ENCODE assay signal across 16 cellular contexts in genomic region chr7:47636111-47636692, GRCh38. TPM values are rescaled to one million over a fixed set of nuclear protein-coding genes. Genes with fewer than 3 reads are reported as not detected.
A peak's percentile ranks its signal among the peaks of the same experiment; 100 is the strongest.
DNase-seq lines count a peak whose midpoint lies in the region; TF ChIP-seq lines count a peak whose summit lies in the region.
"Had no signal": no experiment of that assay in that cellular context is flagged by ENCODE, and none has a peak within 500 bp of the region (broad histone marks: within the 10 kb centered on the region; RNA-seq: fewer than 3 reads in every experiment).

No MANE protein-coding gene starts in this region.

- H3K23ac ChIP-seq in H9 (ENCODE audit: insufficient read length, low read depth, low read length): no peak overlapping the region

- no peaks in the 10 kb centered on the region for H3K23me2 ChIP-seq in H9 (ENCODE audit: insufficient read length, low read depth, low read length, poor library complexity, severe bottlenecking)

- DNase-seq in PC-9: no peak
- no peak for DNase-seq in mesothelial cell of epicardium (ENCODE audit: low spot score in 2 of 2, unreplicated experiment in 2 of 2)
- DNase-seq in tibial artery: peak in 1 of 2 donors; percentile 68
- DNase-seq in immature natural killer cell: no peak
- DNase-seq in H9: no peak
- no peak for DNase-seq in SHP77 (lab: John Stamatoyannopoulos, UW)
- DNase-seq in nucleus accumbens (lab: John Stamatoyannopoulos, UW): no peak
- DNase-seq: activated CD4-positive, CD25-positive, alpha-beta regulatory T cell treated with anti-CD3 and anti-CD28 coated beads, Interleukin-2, amount 50 U/mL, for 72 hours; central memory CD4-positive, alpha-beta T cell; HCEC 1CT; left lung; NCI-H2171; psoas muscle; SIG-M5 had no signal

- no peak overlapping the region for H2BK20ac ChIP-seq in H9 (ENCODE audit: low read depth, low read length, poor library complexity, severe bottlenecking)

- H3K56ac ChIP-seq in H9 (ENCODE audit: insufficient read length, low read depth, low read length): no peak overlapping the region

- no peaks in the 10 kb centered on the region for H3K79me1 ChIP-seq in H9 (ENCODE audit: insufficient read depth, low read depth, low read length, poor library complexity, severe bottlenecking)

- H4K20me1 ChIP-seq in PC-9 (ENCODE audit: insufficient read depth): no peaks in the 10 kb centered on the region
- H4K20me1 ChIP-seq in H9 (ENCODE audit: control insufficient read depth, insufficient read depth, insufficient read length): no peaks in the 10 kb centered on the region

- BruUV-seq in PC-9 (replicated peaks; lab: Mats Ljungman, UMichigan): TSS peak; percentile 12

- H4K8ac ChIP-seq in H9 (replicated peaks; ENCODE audit: insufficient read length, low read depth, low read length): no peak overlapping the region

- no peak overlapping the region for H4K5ac ChIP-seq in H9 (ENCODE audit: insufficient read length, low read depth, low read length)

- H3K27me3 Mint-ChIP-seq in mesothelial cell of epicardium (ENCODE audit: low read depth) (no peaks in the 10 kb centered on the region), immature natural killer cell (ENCODE audit: low read depth in 3 of 3) (peaks cover 0 to 9% (median 1%) of the 10 kb centered on the region in 3 donors), H9 (ENCODE audit: low read depth) (peaks cover 27% of the 10 kb centered on the region)

- H3K27me3 ChIP-seq in PC-9 (ENCODE audit: insufficient read depth, low read depth) (no peaks in the 10 kb centered on the region), duodenal mucosa (ENCODE audit: control insufficient read depth in 1 of 2, insufficient read depth in 2 of 2, low read length in 2 of 2) (no peaks in the 10 kb centered on the region), tibial artery (no peaks in the 10 kb centered on the region), H9 (ENCODE audit: insufficient read depth, low read length) (no peaks in the 10 kb centered on the region)
- H3K27me3 ChIP-seq: left lung had no signal

- no peak overlapping the region for H2BK5ac ChIP-seq in H9 (ENCODE audit: insufficient read length, low read length)

- peak overlapping the region; percentile 86; the same call in 1 of the 2 replicates for H2AFZ ChIP-seq in PC-9
- H2AFZ ChIP-seq in H9 (ENCODE audit: low read length): no peak overlapping the region

- H3K36me3 Mint-ChIP-seq in mesothelial cell of epicardium (no peaks in the 10 kb centered on the region), immature natural killer cell (peaks cover 0 to 3% (median 0%) of the 10 kb centered on the region in 3 donors), H9 (ENCODE audit: insufficient read depth in 1 of 3, low read depth in 3 of 3) (no peaks in the 10 kb centered on the region)

- no peak overlapping the region for H2BK15ac ChIP-seq in H9 (ENCODE audit: low read depth, low read length)

- no peak overlapping the region for H3K18ac ChIP-seq in H9 (ENCODE audit: insufficient read length, low read depth, low read length)

- TF ChIP-seq CTCF in PC-9 (conservative IDR thresholded peaks at IDR 0.05) (no peak), mesothelial cell of epicardium (IDR thresholded peaks at IDR 0.05; ENCODE audit: unreplicated experiment) (no peak), tibial artery (IDR thresholded peaks at IDR 0.05) (no peak), H9 (conservative IDR thresholded peaks at IDR 0.05) (no peak)

- peak overlapping the region; percentile 87 for H3K4me2 ChIP-seq in PC-9
- H3K4me2 ChIP-seq in H9 (ENCODE audit: insufficient read depth, insufficient read length, low read length): no peak overlapping the region

- H3K36me3 ChIP-seq in PC-9 (ENCODE audit: low read depth): no peaks in the 10 kb centered on the region
- H3K36me3 ChIP-seq in duodenal mucosa (ENCODE audit: control insufficient read depth in 1 of 2, insufficient read depth in 2 of 2, low read length in 2 of 2): no peaks in the 10 kb centered on the region
- H3K36me3 ChIP-seq in tibial artery: no peaks in the 10 kb centered on the region
- H3K36me3 ChIP-seq: left lung had no signal

- no peak overlapping the region for H3K27ac ChIP-seq in PC-9
- peak overlapping the region; percentile 14 for H3K27ac ChIP-seq in duodenal mucosa (ENCODE audit: low read depth, low read length)
- peak overlapping the region; percentile 85 to 90 for H3K27ac ChIP-seq in tibial artery
- no peak overlapping the region for H3K27ac ChIP-seq in H9 (ENCODE audit: insufficient read length, low read depth, low read length)
- H3K27ac ChIP-seq: psoas muscle had no signal

- H2BK120ac ChIP-seq in H9 (ENCODE audit: low read depth, low read length, poor library complexity, severe bottlenecking): no peak overlapping the region

- no peaks in the 10 kb centered on the region for H3K9me2 ChIP-seq in PC-9 (ENCODE audit: insufficient read depth)

- no peak overlapping the region for H2AK5ac ChIP-seq in H9 (ENCODE audit: insufficient read length, low read length)

- no peak overlapping the region for H3K14ac ChIP-seq in H9 (ENCODE audit: insufficient read depth, low read length)

- H3K9me3 Mint-ChIP-seq in mesothelial cell of epicardium (no peaks in the 10 kb centered on the region), immature natural killer cell (no peaks in the 10 kb centered on the region), H9 (peaks cover 0 to 3% of the 10 kb centered on the region in 2 experiments; a peak in 1 of 5 replicates)

- H3K4me1 Mint-ChIP-seq in mesothelial cell of epicardium: peaks cover 77% of the 10 kb centered on the region
- peaks cover 0 to 12% of the 10 kb centered on the region in 2 donors for H3K4me1 Mint-ChIP-seq in immature natural killer cell
- peaks cover 32 to 42% of the 10 kb centered on the region in 2 experiments for H3K4me1 Mint-ChIP-seq in H9

- no peak overlapping the region for H3K4ac ChIP-seq in H9 (ENCODE audit: low read depth, low read length)

- POLR2A ChIA-PET in PC-9 (lab: Charles Lee; ENCODE audit: unreplicated experiment): no interaction called here

- H3K79me2 ChIP-seq in PC-9 (ENCODE audit: low read depth): no peaks in the 10 kb centered on the region
- no peaks in the 10 kb centered on the region for H3K79me2 ChIP-seq in H9 (ENCODE audit: insufficient read depth, low read length)

- H3K4me3 ChIP-seq in PC-9 (peak overlapping the region; percentile 48; the same call in 1 of the 2 replicates), duodenal mucosa (ENCODE audit: low read depth in 1 of 2, low read length in 2 of 2) (no peak overlapping the region), tibial artery (peak overlapping the region in 1 of 2 donors; percentile 17)
- H3K4me3 ChIP-seq: K562, left lung, psoas muscle had no signal

- no peak overlapping the region for H3T11ph ChIP-seq in H9 (ENCODE audit: low read length)

- peak overlapping the region; percentile 70 for H3K4me3 Mint-ChIP-seq in mesothelial cell of epicardium
- no peak overlapping the region for H3K4me3 Mint-ChIP-seq in immature natural killer cell
- no peak overlapping the region; a peak in 1 of 5 replicates for H3K4me3 Mint-ChIP-seq in H9

- H3F3A ChIP-seq in PC-9 (ENCODE audit: insufficient read depth, low read depth): peaks cover 15% of the 10 kb centered on the region

- no peak overlapping the region for H2BK12ac ChIP-seq in H9 (ENCODE audit: insufficient read length, low read depth, low read length)

- H4K91ac ChIP-seq in H9 (ENCODE audit: insufficient read length, low read depth, low read length): no peak overlapping the region

- peak overlapping the region; percentile 99 for H3K27ac Mint-ChIP-seq in mesothelial cell of epicardium
- no peak overlapping the region for H3K27ac Mint-ChIP-seq in immature natural killer cell
- no peak overlapping the region for H3K27ac Mint-ChIP-seq in H9

- no CpG with 5 or more reads among the region's 12 CpGs for WGBS in H9 (ENCODE audit: extremely low coverage, insufficient read length, low lambda C conversion rate)

- intact Hi-C loops in PC-9 (cut with micrococcal nuclease; ENCODE audit: unreplicated experiment) (no loop called here), tibial artery (cut with DNase I; ENCODE audit: low total_unique reads) (no loop called here)

- H3K9me3 ChIP-seq in PC-9 (ENCODE audit: insufficient read depth, low read depth) (no peaks in the 10 kb centered on the region), duodenal mucosa (ENCODE audit: control insufficient read depth in 1 of 2, low read length in 2 of 2) (no peaks in the 10 kb centered on the region), tibial artery (no peaks in the 10 kb centered on the region), H9 (ENCODE audit: control insufficient read depth, low read depth, low read length) (no peaks in the 10 kb centered on the region)
- H3K9me3 ChIP-seq: left lung, psoas muscle had no signal

- H3K4me1 ChIP-seq in PC-9 (replicated peaks; ENCODE audit: insufficient read depth) (peaks cover 33% of the 10 kb centered on the region), duodenal mucosa (ENCODE audit: control insufficient read depth in 1 of 2, insufficient read depth in 2 of 2, low read length in 2 of 2) (peaks cover 10 to 13% of the 10 kb centered on the region in 2 donors), tibial artery (peaks cover 0 to 72% (median 54%) of the 10 kb centered on the region in 4 donors), H9 (ENCODE audit: insufficient read depth, low read length) (peaks cover 3% of the 10 kb centered on the region; the same call in 1 of the 2 replicates)

- H3K9ac ChIP-seq in duodenal mucosa (ENCODE audit: low read depth in 1 of 2, low read length in 2 of 2) (peak overlapping the region in 1 of 2 donors; percentile 2), H9 (ENCODE audit: extremely low read depth, insufficient read length, low read length) (no peak overlapping the region)

- CTCF ChIA-PET in PC-9 (lab: Charles Lee): no interaction called here

RNA-seq across cellular contexts. Expression of gene TNS3, which starts 54.3 kb away (rescaled TPM):
- total RNA-seq in PC-9 (2021) (111 and 143 TPM in 2 replicates), mesothelial cell of epicardium (427 to 461 TPM (median 452 TPM) in 3 replicates), H9 (2021) (9.2 and 9.5 TPM in 2 replicates)
- under 1 TPM in 1 of 3 donors, not detected in 2; 0.19 TPM for polyA plus RNA-seq in immature natural killer cell
- polyA plus RNA-seq: K562 had no signal

Comparison
In these comparisons a context has a peak if more than half of its experiments do, and no peak if none do; other contexts are left out.
1. H3K27ac ChIP-seq: peak in duodenal mucosa (single experiment) and tibial artery (2 of 2); none in PC-9 (single experiment) and H9 (single experiment).
2. RNA of gene TNS3, which starts 54.3 kb away (total RNA-seq): 427 to 461 TPM in mesothelial cell of epicardium and 111 to 143 TPM in PC-9; 9.2 to 9.5 TPM in H9; every median in the first group is over 10 times any median in the second.